Comparison of ENCODE assay signal across 28 cellular contexts in genomic region chr17:73411330-73411747, GRCh38.
DNase-seq lines count a peak whose midpoint lies in the region; ATAC-seq, FAIRE-seq and TF ChIP-seq lines count a peak whose summit lies in the region.
"Had no signal": no experiment of that assay in that cellular context is flagged by ENCODE, and none has a peak within 500 bp of the region (broad histone marks: within the 10 kb centered on the region; RNA-seq: fewer than 3 reads in every experiment).

No MANE protein-coding gene starts in this region.

- peak; percentile 32 for ATAC-seq in HepG2
- ATAC-seq in upper lobe of left lung (ENCODE audit: low FRiP score in 2 of 2), result peak; percentile 17 to 36
- no peak for ATAC-seq in HG03460 (IDR thresholded peaks at IDR 0.05; ENCODE audit: unreplicated experiment)
- ATAC-seq: activated CD4-positive, CD25-positive, alpha-beta regulatory T cell treated with anti-CD3 and anti-CD28 coated beads, Interleukin-2, amount 50 U/mL, for 24 hours; activated naive CD8-positive, alpha-beta T cell treated with anti-CD3 and anti-CD28 coated beads, Interleukin-2, amount 50 U/mL, for 24 hours had no signal

- H3K4me3 ChIP-seq in endodermal cell (ENCODE audit: low read length), result no peak overlapping the region
- no peak overlapping the region for H3K4me3 ChIP-seq in HepG2 (replicated peaks in 1 of 3; ENCODE audit: insufficient read depth in 1 of 3, low read depth in 2 of 3, low read length in 3 of 3)
- no peak overlapping the region for H3K4me3 ChIP-seq in osteoblast (ENCODE audit: insufficient read depth, low read length)
- H3K4me3 ChIP-seq in upper lobe of left lung, result no peak overlapping the region
- no peak overlapping the region for H3K4me3 ChIP-seq in mesenchymal stem cell (ENCODE audit: insufficient read depth in 1 of 2, low read depth in 1 of 2, low read length in 2 of 2)
- H3K4me3 ChIP-seq: coronary artery, PC-9, prostate gland, skin epidermis, vagina had no signal

- BruUV-seq in HepG2 (replicated peaks; lab: Mats Ljungman, UMichigan), result no TSS peak

- H3K4me2 ChIP-seq in HepG2 (ENCODE audit: low read depth, low read length), result no peak overlapping the region
- no peak overlapping the region for H3K4me2 ChIP-seq in osteoblast (ENCODE audit: insufficient read depth, low read length)
- H3K4me2 ChIP-seq in mesenchymal stem cell (ENCODE audit: low read length, poor library complexity, severe bottlenecking), result no peak overlapping the region
- H3K4me2 ChIP-seq: PC-9 had no signal

- FAIRE-seq in HepG2 (lab: Jason Lieb, UNC), result no peak
- FAIRE-seq: GM12891, H54, islet of Langerhans had no signal

- intact Hi-C loops in HepG2 (cut with micrococcal nuclease; ENCODE audit: unreplicated experiment), result no loop called here

- in situ Hi-C loops in HepG2 (cut with HindIII; ENCODE audit: extremely low pct_ligation_motif_present, low pct_unique_long_range_greater_than_20kb), result no loop called here

- H3K27ac Mint-ChIP-seq in endodermal cell, result no peak overlapping the region
- H3K27ac Mint-ChIP-seq: activated CD4-positive, alpha-beta memory T cell treated with anti-CD3 and anti-CD28 coated beads for 36 hours; activated naive CD8-positive, alpha-beta T cell treated with anti-CD3 and anti-CD28 coated beads, Interleukin-2, amount 50 U/mL, for 24 hours had no signal

- no peaks in the 10 kb centered on the region for H3K27me3 Mint-ChIP-seq in endodermal cell (ENCODE audit: insufficient read depth)
- H3K27me3 Mint-ChIP-seq: activated CD4-positive, alpha-beta memory T cell treated with anti-CD3 and anti-CD28 coated beads for 36 hours; activated naive CD8-positive, alpha-beta T cell treated with anti-CD3 and anti-CD28 coated beads, Interleukin-2, amount 50 U/mL, for 24 hours had no signal

- H3K9me3 ChIP-seq in endodermal cell (ENCODE audit: control insufficient read depth, low read length) (no peaks in the 10 kb centered on the region), HepG2 (ENCODE audit: low read length) (no peaks in the 10 kb centered on the region), osteoblast (ENCODE audit: low read depth, low read length) (no peaks in the 10 kb centered on the region), upper lobe of left lung (no peaks in the 10 kb centered on the region), mesenchymal stem cell (ENCODE audit: control insufficient read depth, low read length) (no peaks in the 10 kb centered on the region)
- H3K9me3 ChIP-seq: prostate gland, vagina had no signal

- no peak for TF ChIP-seq CTCF in endodermal cell (conservative IDR thresholded peaks at IDR 0.05)
- TF ChIP-seq CTCF in HepG2 (CRISPR knock-in tag; IDR thresholded peaks at IDR 0.05), result no peak
- no peak for TF ChIP-seq CTCF in osteoblast (IDR thresholded peaks at IDR 0.05; ENCODE audit: extremely low read depth, low read depth, low read length)
- no peak for TF ChIP-seq CTCF in upper lobe of left lung (IDR thresholded peaks at IDR 0.05)

- H3K27me3 ChIP-seq in endodermal cell (ENCODE audit: control insufficient read depth, insufficient read depth, low read length, poor library complexity, severe bottlenecking) (no peaks in the 10 kb centered on the region), HepG2 (ENCODE audit: control insufficient read depth in 1 of 2, insufficient read depth in 2 of 2, low read length in 2 of 2) (peaks cover 4 to 46% of the 10 kb centered on the region in 2 experiments; a peak in 3 of 5 replicates), osteoblast (ENCODE audit: insufficient read depth, low read length) (no peaks in the 10 kb centered on the region), upper lobe of left lung (no peaks in the 10 kb centered on the region), mesenchymal stem cell (ENCODE audit: control insufficient read depth in 1 of 2, insufficient read depth in 1 of 2, low read length in 2 of 2) (peaks cover 0 to 12% of the 10 kb centered on the region in 2 experiments)
- H3K27me3 ChIP-seq: vagina had no signal

- H3K79me2 ChIP-seq in HepG2 (ENCODE audit: insufficient read depth, low read length) (no peaks in the 10 kb centered on the region), osteoblast (ENCODE audit: insufficient read depth, low read length) (no peaks in the 10 kb centered on the region)

- H2AK5ac ChIP-seq in mesenchymal stem cell (ENCODE audit: low read length, severe bottlenecking), result no peak overlapping the region

- H3K4me1 ChIP-seq in endodermal cell (ENCODE audit: control insufficient read depth, insufficient read depth, low read length), result no peaks in the 10 kb centered on the region
- H3K4me1 ChIP-seq in HepG2 (ENCODE audit: insufficient read depth, low read length), result 0 out of 2 replicates have a peak, but pooled peaks cover 6% of the 10 kb centered on the region
- H3K4me1 ChIP-seq in osteoblast (ENCODE audit: insufficient read depth, low read length), result no peaks in the 10 kb centered on the region
- no peaks in the 10 kb centered on the region for H3K4me1 ChIP-seq in upper lobe of left lung
- H3K4me1 ChIP-seq in mesenchymal stem cell (ENCODE audit: control insufficient read depth, insufficient read depth, low read depth, low read length), result peaks cover 8% of the 10 kb centered on the region
- H3K4me1 ChIP-seq: prostate gland, vagina had no signal

- H4K8ac ChIP-seq in mesenchymal stem cell (ENCODE audit: low read length), result no peak overlapping the region

- no peak for TF ChIP-seq RAD21 in HepG2 (CRISPR knock-in tag; IDR thresholded peaks at IDR 0.05)

- no peak overlapping the region for H3K14ac ChIP-seq in mesenchymal stem cell (ENCODE audit: low read length in 2 of 2)

- H4K20me1 ChIP-seq in HepG2 (ENCODE audit: insufficient read depth, low read length) (no peaks in the 10 kb centered on the region), osteoblast (ENCODE audit: insufficient read depth, low read length) (no peaks in the 10 kb centered on the region)

- H2BK12ac ChIP-seq in mesenchymal stem cell (ENCODE audit: low read length in 2 of 2), result no peak overlapping the region

- H3K9me3 Mint-ChIP-seq in endodermal cell, result peaks cover 9% of the 10 kb centered on the region
- H3K9me3 Mint-ChIP-seq: activated CD4-positive, alpha-beta memory T cell treated with anti-CD3 and anti-CD28 coated beads for 36 hours; activated naive CD8-positive, alpha-beta T cell treated with anti-CD3 and anti-CD28 coated beads, Interleukin-2, amount 50 U/mL, for 24 hours had no signal

- H3K27ac ChIP-seq in endodermal cell (ENCODE audit: low read depth, low read length) (peak overlapping the region; percentile 76), HepG2 (ENCODE audit: extremely low read length, insufficient read depth, low read length) (no peak overlapping the region), osteoblast (ENCODE audit: low read depth, low read length) (no peak overlapping the region), upper lobe of left lung (no peak overlapping the region), mesenchymal stem cell (ENCODE audit: low read length, poor library complexity, severe bottlenecking) (no peak overlapping the region)
- H3K27ac ChIP-seq: epithelial cell of prostate, PC-9, prostate gland, skin epidermis, vagina had no signal

- TF ChIP-seq POLR2A in HepG2 (IDR thresholded peaks at IDR 0.05; ENCODE audit: insufficient read depth in 1 of 2, low read depth in 2 of 2, low read length in 2 of 2) (no peak), upper lobe of left lung (IDR thresholded peaks at IDR 0.05) (no peak)

- H3K79me1 ChIP-seq in mesenchymal stem cell (replicated peaks; ENCODE audit: low read length, poor library complexity, severe bottlenecking), result no peaks in the 10 kb centered on the region

- H3K4me1 Mint-ChIP-seq in endodermal cell, result no peaks in the 10 kb centered on the region
- H3K4me1 Mint-ChIP-seq: activated naive CD8-positive, alpha-beta T cell treated with anti-CD3 and anti-CD28 coated beads, Interleukin-2, amount 50 U/mL, for 24 hours had no signal

- peaks cover 29% of the 10 kb centered on the region for H3K36me3 Mint-ChIP-seq in endodermal cell (ENCODE audit: low read depth)
- H3K36me3 Mint-ChIP-seq: activated CD4-positive, alpha-beta memory T cell treated with anti-CD3 and anti-CD28 coated beads for 36 hours had no signal

- no peak overlapping the region for H3K23ac ChIP-seq in mesenchymal stem cell (ENCODE audit: low read length in 2 of 2)

- H3K4ac ChIP-seq in mesenchymal stem cell (ENCODE audit: low read depth in 1 of 2, low read length in 2 of 2), result no peak overlapping the region

- H2AFZ ChIP-seq in HepG2 (ENCODE audit: low read length) (no peak overlapping the region), osteoblast (ENCODE audit: low read length) (no peak overlapping the region), mesenchymal stem cell (ENCODE audit: low read depth, low read length) (no peak overlapping the region)
- H2AFZ ChIP-seq: PC-9 had no signal

- no peaks in the 10 kb centered on the region for H3K36me3 ChIP-seq in endodermal cell (ENCODE audit: control insufficient read depth, insufficient read depth, low read length)
- H3K36me3 ChIP-seq in HepG2 (replicated peaks in 1 of 2; ENCODE audit: control insufficient read depth in 1 of 2, insufficient read depth in 2 of 2, low read length in 2 of 2), result no peaks in the 10 kb centered on the region
- H3K36me3 ChIP-seq in osteoblast (ENCODE audit: insufficient read depth, low read length), result no peaks in the 10 kb centered on the region
- H3K36me3 ChIP-seq in upper lobe of left lung, result no peaks in the 10 kb centered on the region
- H3K36me3 ChIP-seq in mesenchymal stem cell (ENCODE audit: control insufficient read depth in 1 of 2, insufficient read depth in 2 of 2, low read depth in 1 of 2, low read length in 2 of 2), result peaks cover 0 to 2% of the 10 kb centered on the region in 2 experiments
- H3K36me3 ChIP-seq: prostate gland, vagina had no signal

- H3K9ac ChIP-seq in endodermal cell (ENCODE audit: extremely low read depth, low read length, poor library complexity, severe bottlenecking) (no peak overlapping the region), HepG2 (ENCODE audit: insufficient read depth, low read depth, low read length) (no peak overlapping the region), mesenchymal stem cell (ENCODE audit: low read length) (no peak overlapping the region)

- no peak overlapping the region for H2BK5ac ChIP-seq in mesenchymal stem cell (ENCODE audit: low read depth, low read length, poor library complexity, severe bottlenecking)

- H2BK120ac ChIP-seq in mesenchymal stem cell (ENCODE audit: low read depth, low read length), result no peak overlapping the region

- no peak overlapping the region for H3K4me3 Mint-ChIP-seq in endodermal cell
- H3K4me3 Mint-ChIP-seq: activated CD4-positive, alpha-beta memory T cell treated with anti-CD3 and anti-CD28 coated beads for 36 hours; activated naive CD8-positive, alpha-beta T cell treated with anti-CD3 and anti-CD28 coated beads, Interleukin-2, amount 50 U/mL, for 24 hours had no signal

- no peak overlapping the region for H4K91ac ChIP-seq in mesenchymal stem cell (ENCODE audit: low read length)

- WGBS in endodermal cell (ENCODE audit: insufficient coverage in 1 of 2, insufficient read length in 1 of 2), 2 experiments, result 90 to 91% methylated on average over 8 to 13 of the region's 13 CpGs
- WGBS in HepG2 (ENCODE audit: low lambda C conversion rate), result 42% methylated on average over 11 of the region's 13 CpGs
- WGBS in upper lobe of left lung, 2 donors, result 68 to 76% methylated on average over 7 to 13 of the region's 13 CpGs
- 63% methylated on average over 13 of the region's 13 CpGs for WGBS in mesenchymal stem cell

- DNase-seq in endodermal cell (no peak), HepG2 (ENCODE audit: low spot score) (no peak), osteoblast (ENCODE audit: insufficient read length, low spot score, missing footprints) (peak; percentile 25), upper lobe of left lung (no peak), AG08395 (ENCODE audit: low spot score) (no peak), mesenchymal stem cell (no peak)
- DNase-seq: activated CD4-positive, alpha-beta memory T cell treated with anti-CD3 and anti-CD28 coated beads for 36 hours; activated naive CD4-positive, alpha-beta T cell; activated naive CD8-positive, alpha-beta T cell treated with anti-CD3 and anti-CD28 coated beads, Interleukin-2, amount 50 U/mL, for 24 hours; caudate nucleus; DMS153; effector CD8-positive, alpha-beta T cell; NCI-H1417; NCI-H2081; NCI-H526 treated with DMSO at 0.1 percent for 48 hours; PC-9; stimulated activated naive CD4-positive, alpha-beta T cell; T-helper 2 cell had no signal

- CTCF ChIA-PET in HepG2 (lab: Yijun Ruan, JAX; ENCODE audit: low intra/inter-chr PET ratio, low total read pairs), result no interaction called here

- TF ChIP-seq EP300 in HepG2 (IDR thresholded peaks at IDR 0.05; ENCODE audit: low read depth in 2 of 2, low read length in 2 of 2), result no peak
- TF ChIP-seq EP300 in HepG2 (CRISPR knock-in tag; IDR thresholded peaks at IDR 0.05; ENCODE audit: borderline replicate concordance), result no peak
- no peak for TF ChIP-seq EP300 in upper lobe of left lung (IDR thresholded peaks at IDR 0.05)

- H2BK15ac ChIP-seq in mesenchymal stem cell (ENCODE audit: low read depth, poor library complexity, severe bottlenecking), result no peak overlapping the region

- H3K18ac ChIP-seq in mesenchymal stem cell (ENCODE audit: low read depth in 1 of 2, low read length in 2 of 2), result no peak overlapping the region

- POLR2A ChIA-PET in HepG2 (lab: Yijun Ruan, JAX), result no interaction called here
